In genomic region chr12:130357241-130357640, GRCh38 we compare ENCODE assay signal across 32 cellular contexts. TPM values are rescaled to one million over a fixed set of nuclear protein-coding genes. Genes with fewer than 3 reads are reported as not detected.
DNase-seq lines count a peak whose midpoint lies in the region; ATAC-seq, FAIRE-seq and TF ChIP-seq lines count a peak whose summit lies in the region.
"Had no signal": no experiment of that assay in that cellular context is flagged by ENCODE, and none has a peak within 500 bp of the region (broad histone marks: within the 10 kb centered on the region; RNA-seq: fewer than 3 reads in every experiment).

No MANE protein-coding gene starts in this region.

- POLR2A ChIA-PET in HEK293 (lab: Yijun Ruan, JAX): no interaction called here
- POLR2A ChIA-PET in HEK293T (lab: Yijun Ruan, JAX): no interaction called here

- no peaks in the 10 kb centered on the region for H3K9me3 ChIP-seq in HEK293 (ENCODE audit: control insufficient read depth, insufficient read depth, low read depth, low read length)
- no peaks in the 10 kb centered on the region for H3K9me3 ChIP-seq in trophoblast cell (ENCODE audit: insufficient read depth, low read depth, low read length)
- H3K9me3 ChIP-seq in testis: no peaks in the 10 kb centered on the region
- H3K9me3 ChIP-seq: psoas muscle had no signal

- H3K79me2 ChIP-seq in trophoblast cell (ENCODE audit: control insufficient read depth, insufficient read depth, low read length, poor library complexity): peaks cover 2% of the 10 kb centered on the region
- H3K79me2 ChIP-seq: hepatocyte had no signal

- H3K18ac ChIP-seq in trophoblast cell (ENCODE audit: low read length): no peak overlapping the region

- no peak overlapping the region for H3K9ac ChIP-seq in trophoblast cell (ENCODE audit: low read length)

- peak; percentile 60 for FAIRE-seq in islet of Langerhans (lab: Jason Lieb, UNC)
- FAIRE-seq: TTC549 had no signal

- no peak overlapping the region for H3K4ac ChIP-seq in trophoblast cell (ENCODE audit: low read depth, low read length)

- H4K91ac ChIP-seq in trophoblast cell (ENCODE audit: low read depth, low read length): no peak overlapping the region

- no peak overlapping the region for H2AK5ac ChIP-seq in trophoblast cell (ENCODE audit: low read length)

- TF ChIP-seq POLR2A in testis (IDR thresholded peaks at IDR 0.05): no peak

- no peaks in the 10 kb centered on the region for H3K79me1 ChIP-seq in trophoblast cell (ENCODE audit: low read length)

- H3K27me3 ChIP-seq in trophoblast cell (ENCODE audit: insufficient read depth, low read length): no peaks in the 10 kb centered on the region
- no peaks in the 10 kb centered on the region for H3K27me3 ChIP-seq in testis

- no peak overlapping the region for H3K23ac ChIP-seq in trophoblast cell (ENCODE audit: low read length)

- H3K4me3 ChIP-seq in HEK293 (ENCODE audit: low read depth, low read length): no peak overlapping the region
- H3K4me3 ChIP-seq in trophoblast cell (ENCODE audit: low read depth, low read length): no peak overlapping the region
- H3K4me3 ChIP-seq in testis: no peak overlapping the region
- H3K4me3 ChIP-seq: hepatocyte, PC-9, psoas muscle had no signal

- CTCF ChIA-PET in HEK293 (lab: Yijun Ruan, JAX): interaction anchor here (0.6 kb wide), 1 partner anchor 559 kb away, joined by 4 read pairs; no protein-coding TSS in a partner anchor
- CTCF ChIA-PET in HEK293T (lab: Yijun Ruan, JAX): no interaction called here

- no peak overlapping the region for H4K12ac ChIP-seq in trophoblast cell (ENCODE audit: low read depth, low read length)

- no peak overlapping the region for H4K8ac ChIP-seq in trophoblast cell (ENCODE audit: low read depth, low read length)

- TF ChIP-seq CTCF in HEK293 (tag by site-specific recombination; IDR thresholded peaks at IDR 0.05) (no peak), testis (IDR thresholded peaks at IDR 0.05) (no peak)

- peak; percentile 73 for DNase-seq in DMS153 (lab: John Stamatoyannopoulos, UW)
- peak; percentile 70 for DNase-seq in NCI-H345 (lab: John Stamatoyannopoulos, UW)
- DNase-seq in trophoblast cell: no peak
- no peak for DNase-seq in testis
- DNase-seq in HEK293T (ENCODE audit: extremely low spot score): no peak
- DNase-seq: activated CD4-positive, alpha-beta T cell treated with anti-CD3 and anti-CD28 coated beads, Interleukin-2, amount 50 U/mL, for 48 hours; activated naive CD4-positive, alpha-beta T cell treated with Interleukin-2 at 50 U/mL for 16 hours; central memory CD4-positive, alpha-beta T cell; cortex of kidney; DND-41; effector memory CD4-positive, alpha-beta T cell; KBM-7; left cardiac atrium; NCI-H1436 treated with DMSO at 0.1 percent for 48 hours; NCI-H446 treated with DMSO at 0.1 percent for 48 hours; occipital lobe; PC-9; psoas muscle; stimulated activated CD4-positive, alpha-beta T cell treated with anti-CD3 and anti-CD28 coated beads, Interleukin-12 subunit alpha, Interleukin-12 subunit beta, amount 100 ng/mL, for 4 hours; stimulated activated CD4-positive, alpha-beta T cell treated with anti-CD3 and anti-CD28 coated beads, Interleukin-2, amount 100 ng/mL, for 48 hours had no signal

- H2AFZ ChIP-seq in trophoblast cell (ENCODE audit: insufficient read depth, low read length, poor library complexity): no peak overlapping the region
- H2AFZ ChIP-seq: hepatocyte, PC-9 had no signal

- H3K27ac ChIP-seq in HEK293 (ENCODE audit: extremely low read depth, low read depth, low read length) (no peak overlapping the region), trophoblast cell (ENCODE audit: low read depth, low read length) (no peak overlapping the region), testis (no peak overlapping the region)
- H3K27ac ChIP-seq: epithelial cell of prostate, hepatocyte, HL-60, PC-9, psoas muscle had no signal

- ATAC-seq in GM19324 (IDR thresholded peaks at IDR 0.05; ENCODE audit: low FRiP score, unreplicated experiment): no peak
- ATAC-seq: left cardiac atrium; natural killer cell treated with Interleukin-12 subunit alpha and Interleukin-12 subunit beta and Interleukin-15 and Interleukin-18, amount 100 ng/mL, for 72 hours; psoas muscle; Right ventricle myocardium inferior; sciatic nerve; SK-N-SH treated with all-trans-retinoic acid at 6 μM for 48 hours had no signal

- intact Hi-C loops in testis (cut with DNase I; ENCODE audit: low total_unique reads): no loop called here

- no CpG with 5 or more reads among the region's 8 CpGs for WGBS in trophoblast cell (ENCODE audit: extremely low coverage, insufficient coverage, insufficient read length)
- 77 to 83% methylated on average over 8 of the region's 8 CpGs for WGBS in testis, 2 donors

- H3K36me3 ChIP-seq in HEK293 (ENCODE audit: control insufficient read depth in 2 of 2, insufficient read depth in 1 of 2, low read length in 2 of 2) (no peaks in the 10 kb centered on the region), trophoblast cell (ENCODE audit: control insufficient read depth in 1 of 2, insufficient read depth in 2 of 2, low read length in 2 of 2) (no peaks in the 10 kb centered on the region), testis (ENCODE audit: low read depth, missing control alignments) (no peaks in the 10 kb centered on the region)

- no peak overlapping the region for H2BK12ac ChIP-seq in trophoblast cell (ENCODE audit: low read length)

- H3K4me1 ChIP-seq in HEK293 (ENCODE audit: control insufficient read depth, insufficient read depth, low read length): no peaks in the 10 kb centered on the region
- H3K4me1 ChIP-seq in trophoblast cell (ENCODE audit: control insufficient read depth in 1 of 2, insufficient read depth in 2 of 2, low read length in 2 of 2): no peaks in the 10 kb centered on the region
- H3K4me1 ChIP-seq in testis: no peaks in the 10 kb centered on the region
- H3K4me1 ChIP-seq: psoas muscle had no signal

- H2BK120ac ChIP-seq in trophoblast cell (ENCODE audit: insufficient read depth, low read length, poor library complexity): no peak overlapping the region

- H3K14ac ChIP-seq in trophoblast cell (ENCODE audit: low read length): no peak overlapping the region

- H3K4me2 ChIP-seq in trophoblast cell (ENCODE audit: low read length): no peak overlapping the region
- H3K4me2 ChIP-seq: hepatocyte, PC-9 had no signal

- H2BK5ac ChIP-seq in trophoblast cell (ENCODE audit: low read depth, low read length, poor library complexity): no peak overlapping the region

TF ChIP-seq in HEK293, 187 proteins besides CTCF, POLR2A, EP300 and RAD21 (continues in another document):
- TF ChIP-seq SETDB1 (IDR thresholded peaks at IDR 0.05; ENCODE audit: insufficient read length, low read length) (peak; percentile 24), ZNF26 (tag by site-specific recombination; IDR thresholded peaks at IDR 0.05) (no peak), ZNF16 (tag by site-specific recombination; IDR thresholded peaks at IDR 0.05; ENCODE audit: low read depth) (no peak), ZNF529 (tag by site-specific recombination; IDR thresholded peaks at IDR 0.05; ENCODE audit: insufficient replicate concordance) (no peak)

TF ChIP-seq in HEK293T, 16 proteins besides CTCF, POLR2A, EP300 and RAD21:
- TF ChIP-seq SUZ12 (IDR thresholded peaks at IDR 0.05) (no peak), HDGF (IDR thresholded peaks at IDR 0.05; ENCODE audit: borderline replicate concordance) (no peak), PKNOX1 (IDR thresholded peaks at IDR 0.05) (no peak), ELF4 (IDR thresholded peaks at IDR 0.05) (no peak), TARDBP (IDR thresholded peaks at IDR 0.05) (no peak), CTBP1 (IDR thresholded peaks at IDR 0.05; ENCODE audit: borderline replicate concordance) (no peak), FOXA1 (IDR thresholded peaks at IDR 0.05) (no peak), SP1 (IDR thresholded peaks at IDR 0.05) (no peak), FOXK2 (IDR thresholded peaks at IDR 0.05) (no peak), NFRKB (IDR thresholded peaks at IDR 0.05) (no peak), LEF1 (IDR thresholded peaks at IDR 0.05; ENCODE audit: borderline replicate concordance) (no peak), BHLHE40 (IDR thresholded peaks at IDR 0.05; ENCODE audit: borderline replicate concordance) (no peak), L3MBTL2 (conservative IDR thresholded peaks at IDR 0.05) (no peak)

RNA-seq across cellular contexts. Expression of gene PIWIL1, which starts 19.6 kb away (rescaled TPM):
- polyA plus RNA-seq in trophoblast cell (2013): not detected in 2 replicates
- 10 to 100 TPM; 53.0 to 71.7 TPM for total RNA-seq in testis
- 203 TPM for polyA plus RNA-seq in testis (ENCODE audit: insufficient read depth, low read depth, low replicate concordance)
- total RNA-seq: hepatocyte; left cardiac atrium; natural killer cell treated with Interleukin-12 subunit alpha and Interleukin-12 subunit beta and Interleukin-15 and Interleukin-18, amount 100 ng/mL, for 72 hours; occipital lobe; PC-9; psoas muscle; Right ventricle myocardium inferior; sciatic nerve had no signal
- polyA plus RNA-seq: BJ, hepatocyte, psoas muscle had no signal

Comparison
In these comparisons a context has a peak if more than half of its experiments do, and no peak if none do; other contexts are left out.
1. DNase-seq: peak in DMS153 (single experiment) and NCI-H345 (single experiment); none in trophoblast cell (0 of 2), testis (single experiment) and HEK293T (single experiment).